1 cellular context compared by ENCODE assay signal in the genomic region with DNA sequence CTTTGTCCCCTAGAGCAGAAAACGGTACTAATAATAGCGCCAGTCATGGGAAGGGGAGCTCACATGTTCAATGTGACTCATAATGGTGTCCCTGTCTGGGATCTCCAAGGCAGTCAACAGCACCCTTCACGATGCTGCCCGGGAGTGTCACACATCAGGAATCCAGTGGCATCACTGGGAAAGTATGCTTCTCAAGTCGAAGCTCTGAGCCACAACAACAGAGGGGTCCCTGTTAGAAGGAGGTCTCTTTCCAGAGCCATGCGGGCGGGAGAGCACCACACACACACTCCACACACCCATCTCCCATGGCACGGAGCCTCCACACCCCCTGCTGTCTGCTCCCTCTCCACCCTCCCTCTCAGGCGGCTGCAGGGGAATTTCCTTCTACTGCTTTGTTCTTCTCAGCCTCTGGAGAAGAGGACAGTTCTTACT.
TF ChIP-seq lines count a peak whose summit lies in the region.

No MANE protein-coding gene starts in this region.

TF ChIP-seq in IMR-90, 13 proteins besides CTCF, POLR2A, EP300 and RAD21 (continued from another document):
- TF ChIP-seq CEBPB (IDR thresholded peaks at IDR 0.05; ENCODE audit: low read depth, low read length) (peak; percentile 37; the same call in 1 of the 2 replicates), SMC3 (IDR thresholded peaks at IDR 0.05; ENCODE audit: low read depth, low read length) (peak; percentile 56), RCOR1 (IDR thresholded peaks at IDR 0.05; ENCODE audit: insufficient replicate concordance, low read length) (peak; percentile 76), RFX5 (IDR thresholded peaks at IDR 0.05; ENCODE audit: low read depth, low read length) (no peak), MXI1 (IDR thresholded peaks at IDR 0.05; ENCODE audit: borderline replicate concordance, low read depth, low read length) (peak; percentile 89), FOS (IDR thresholded peaks at IDR 0.05; ENCODE audit: low read depth, low read length) (peak; percentile 98), MAZ (IDR thresholded peaks at IDR 0.05; ENCODE audit: borderline replicate concordance, low read depth, low read length) (peak; percentile 90), NFE2L2 (IDR thresholded peaks at IDR 0.05; ENCODE audit: low read depth, low read length) (no peak), BHLHE40 (IDR thresholded peaks at IDR 0.05; ENCODE audit: low read depth, low read length) (peak; percentile 65)
- TF ChIP-seq, protein P1, sequence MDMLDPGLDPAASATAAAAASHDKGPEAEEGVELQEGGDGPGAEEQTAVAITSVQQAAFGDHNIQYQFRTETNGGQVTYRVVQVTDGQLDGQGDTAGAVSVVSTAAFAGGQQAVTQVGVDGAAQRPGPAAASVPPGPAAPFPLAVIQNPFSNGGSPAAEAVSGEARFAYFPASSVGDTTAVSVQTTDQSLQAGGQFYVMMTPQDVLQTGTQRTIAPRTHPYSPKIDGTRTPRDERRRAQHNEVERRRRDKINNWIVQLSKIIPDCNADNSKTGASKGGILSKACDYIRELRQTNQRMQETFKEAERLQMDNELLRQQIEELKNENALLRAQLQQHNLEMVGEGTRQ (IDR thresholded peaks at IDR 0.05; ENCODE audit: low read depth, low read length) = peak; percentile 86
